ENCODE assay signal across 8 cellular contexts in genomic region chr11:68038226-68038717, GRCh38. TPM values are rescaled to one million over a fixed set of nuclear protein-coding genes. Genes with fewer than 3 reads are reported as not detected.
A peak's percentile ranks its signal among the peaks of the same experiment; 100 is the strongest.
DNase-seq lines count a peak whose midpoint lies in the region; ATAC-seq, FAIRE-seq and TF ChIP-seq lines count a peak whose summit lies in the region.

No MANE protein-coding gene starts in this region.

- H3K4me1 ChIP-seq in HepG2 (ENCODE audit: insufficient read depth, low read length) (peaks cover 30% of the 10 kb centered on the region), uterus (peaks cover 5 to 13% of the 10 kb centered on the region in 2 donors)

- TF ChIP-seq CTCF in astrocyte of the spinal cord (IDR thresholded peaks at IDR 0.05; ENCODE audit: low read depth, low read length) (no peak), HepG2 (CRISPR knock-in tag; IDR thresholded peaks at IDR 0.05) (peak; percentile 48), uterus (IDR thresholded peaks at IDR 0.05) (no peak), GM10248 (IDR thresholded peaks at IDR 0.05; ENCODE audit: control extremely low read depth, extremely low read depth, low read depth, missing control alignments) (no peak)

- H3K27me3 ChIP-seq in HepG2 (ENCODE audit: control insufficient read depth in 1 of 2, insufficient read depth in 2 of 2, low read length in 2 of 2) (no peaks in the 10 kb centered on the region), uterus (no peaks in the 10 kb centered on the region)

- H3K79me2 ChIP-seq in HepG2 (ENCODE audit: insufficient read depth, low read length): peaks cover 17% of the 10 kb centered on the region

- peak overlapping the region; percentile 99 for H3K4me2 ChIP-seq in HepG2 (ENCODE audit: low read depth, low read length)

- H2AFZ ChIP-seq in HepG2 (ENCODE audit: low read length): no peak overlapping the region

- H3K4me3 Mint-ChIP-seq in activated naive CD4-positive, alpha-beta T cell treated with anti-CD3 and anti-CD28 coated beads, Interleukin-2, amount 50 U/mL, for 24 hours: peak overlapping the region; percentile 89

- no peak overlapping the region for H3K27ac Mint-ChIP-seq in activated naive CD4-positive, alpha-beta T cell treated with anti-CD3 and anti-CD28 coated beads, Interleukin-2, amount 50 U/mL, for 24 hours

- intact Hi-C loops in HepG2 (cut with micrococcal nuclease; ENCODE audit: unreplicated experiment): loop anchor here (1.0 kb wide), 1 partner anchor 8 kb away; the partner anchor contains the start of gene NDUFS8
- intact Hi-C loops in uterus (cut with DNase I; ENCODE audit: low total_unique reads): no loop called here
- intact Hi-C loops in head of caudate nucleus (cut with DNase I): no loop called here

- H3K27ac ChIP-seq in HepG2 (ENCODE audit: extremely low read length, insufficient read depth, low read length): peak overlapping the region; percentile 95
- peak overlapping the region; percentile 87 to 91 for H3K27ac ChIP-seq in uterus

- no peak; the same call in 1 of the 2 replicates for TF ChIP-seq RAD21 in HepG2 (CRISPR knock-in tag; IDR thresholded peaks at IDR 0.05)

- no TSS peak for BruUV-seq in HepG2 (replicated peaks; lab: Mats Ljungman, UMichigan)

- peak; percentile 75 for ATAC-seq in HepG2

- TF ChIP-seq POLR2A in HepG2 (IDR thresholded peaks at IDR 0.05; ENCODE audit: insufficient read depth in 1 of 2, low read depth in 2 of 2, low read length in 2 of 2): no peak; a peak in 2 of 4 replicates
- no peak for TF ChIP-seq POLR2A in uterus (IDR thresholded peaks at IDR 0.05)

- H3K9me3 ChIP-seq in HepG2 (ENCODE audit: low read length) (no peaks in the 10 kb centered on the region), uterus (no peaks in the 10 kb centered on the region)

- no CpG with 5 or more reads among the region's 13 CpGs for WGBS in HepG2 (ENCODE audit: low lambda C conversion rate)

- H3K4me1 Mint-ChIP-seq in activated naive CD4-positive, alpha-beta T cell treated with anti-CD3 and anti-CD28 coated beads, Interleukin-2, amount 50 U/mL, for 24 hours: peaks cover 15% of the 10 kb centered on the region

- no peaks in the 10 kb centered on the region for H3K9me3 Mint-ChIP-seq in activated naive CD4-positive, alpha-beta T cell treated with anti-CD3 and anti-CD28 coated beads, Interleukin-2, amount 50 U/mL, for 24 hours

- no peaks in the 10 kb centered on the region for H4K20me1 ChIP-seq in HepG2 (ENCODE audit: insufficient read depth, low read length)

- TF ChIP-seq EP300 in HepG2 (IDR thresholded peaks at IDR 0.05; ENCODE audit: low read depth in 2 of 2, low read length in 2 of 2) (peak; percentile 71 to 72; a peak in 3 of 4 replicates), HepG2 (CRISPR knock-in tag; IDR thresholded peaks at IDR 0.05; ENCODE audit: borderline replicate concordance) (peak; percentile 76; the same call in 1 of the 2 replicates)

- in situ Hi-C loops in astrocyte of the spinal cord (cut with HindIII; ENCODE audit: low sequenced_read_pairs) (no loop called here), HepG2 (cut with HindIII; ENCODE audit: extremely low pct_ligation_motif_present, low pct_unique_long_range_greater_than_20kb) (no loop called here)

- H3K36me3 ChIP-seq in HepG2 (replicated peaks in 1 of 2; ENCODE audit: control insufficient read depth in 1 of 2, insufficient read depth in 2 of 2, low read length in 2 of 2) (peaks cover 5 to 14% of the 10 kb centered on the region in 2 experiments; a peak in 3 of 5 replicates), uterus (no peaks in the 10 kb centered on the region)

- H3K9ac ChIP-seq in HepG2 (ENCODE audit: insufficient read depth, low read depth, low read length): peak overlapping the region; percentile 92

- no peaks in the 10 kb centered on the region for H3K27me3 Mint-ChIP-seq in activated naive CD4-positive, alpha-beta T cell treated with anti-CD3 and anti-CD28 coated beads, Interleukin-2, amount 50 U/mL, for 24 hours

- peak overlapping the region; percentile 58 for H3K4me3 ChIP-seq in astrocyte of the spinal cord (ENCODE audit: low read depth, low read length)
- peak overlapping the region; percentile 76 to 84 (median 78) for H3K4me3 ChIP-seq in HepG2 (replicated peaks in 1 of 3; ENCODE audit: insufficient read depth in 1 of 3, low read depth in 2 of 3, low read length in 3 of 3)
- peak overlapping the region; percentile 58 to 75 for H3K4me3 ChIP-seq in uterus

- peak; percentile 88 for FAIRE-seq in HepG2 (lab: Jason Lieb, UNC)

- DNase-seq in activated naive CD4-positive, alpha-beta T cell treated with Interleukin-2 at 50 U/mL for 16 hours: no peak
- DNase-seq in astrocyte of the spinal cord (ENCODE audit: low read depth, low spot score) (no peak), HepG2 (ENCODE audit: low spot score) (peak; percentile 93), uterus (peak in 1 of 2 donors; percentile 38), GM10248 (ENCODE audit: extremely low spot score) (no peak), head of caudate nucleus (no peak), D341Med (ENCODE audit: low spot score) (no peak)

- H3K36me3 Mint-ChIP-seq in activated naive CD4-positive, alpha-beta T cell treated with anti-CD3 and anti-CD28 coated beads, Interleukin-2, amount 50 U/mL, for 24 hours: no peaks in the 10 kb centered on the region

- CTCF ChIA-PET in HepG2 (lab: Yijun Ruan, JAX; ENCODE audit: low intra/inter-chr PET ratio, low total read pairs): no interaction called here
- CTCF ChIA-PET in GM10248 (lab: Yijun Ruan, JAX): interaction anchor here (1.3 to 1.5 kb wide), 2 partner anchors 14 to 171 kb away, joined by 3 read pairs; no protein-coding TSS in a partner anchor

- POLR2A ChIA-PET in HepG2 (lab: Yijun Ruan, JAX): interaction anchor here (0.5 to 3.5 kb wide), 20 partner anchors 9 to 178 kb away, joined by 3 to 17 read pairs (median 5); partner anchors contain the start of gene ALDH3B1
- POLR2A ChIA-PET in GM10248 (lab: Yijun Ruan, JAX): no interaction called here

RNA-seq across cellular contexts. Expression of gene TCIRG1, which starts 0.6 kb away (rescaled TPM):
- total RNA-seq in HepG2 (2016; rRNA removed; fragmentation: Illumina TruSeq; extraction: Trizol): 9.9 and 48.0 TPM in 2 replicates
- 10.6 and 10.9 TPM in 2 replicates for total RNA-seq in HepG2 (2016; cell fraction: cytosol; rRNA removed; fragmentation: Illumina TruSeq; extraction: Trizol; ENCODE audit: low read depth)
- 7.6 and 52.5 TPM in 2 replicates for total RNA-seq in HepG2 (2016; cell fraction: insoluble cytoplasmic fraction; rRNA removed; fragmentation: Illumina TruSeq; extraction: Trizol)
- total RNA-seq in HepG2 (2016; cell fraction: membrane; rRNA removed; fragmentation: Illumina TruSeq; extraction: Trizol): 8.3 and 8.4 TPM in 2 replicates
- 57.2 and 73.6 TPM in 2 replicates for total RNA-seq in HepG2 (2016; cell fraction: nucleus; rRNA removed; fragmentation: Illumina TruSeq; extraction: Trizol)
- polyA plus RNA-seq in HepG2 (2011; rRNA removed): 69.6 and 97.2 TPM in 2 replicates
- 25.1 and 41.9 TPM in 2 replicates for polyA plus RNA-seq in HepG2 (2011; cell fraction: cytosol; rRNA removed)
- 1,399 and 1,906 TPM in 2 replicates for polyA plus RNA-seq in HepG2 (2011; cell fraction: nucleus; rRNA removed)
- 23.6 and 37.0 TPM in 2 replicates for polyA plus RNA-seq in HepG2 (2012)
- polyA plus RNA-seq in HepG2 (2016; cell fraction: cytosol; fragmentation: Illumina TruSeq; extraction: Trizol; ENCODE audit: low read depth): 3.6 and 4.6 TPM in 2 replicates
- polyA plus RNA-seq in HepG2 (2016; cell fraction: insoluble cytoplasmic fraction; fragmentation: Illumina TruSeq; extraction: Trizol; ENCODE audit: low read depth): 7.3 and 10.3 TPM in 2 replicates
- 5.5 and 6.6 TPM in 2 replicates for polyA plus RNA-seq in HepG2 (2016; cell fraction: membrane; fragmentation: Illumina TruSeq; extraction: Trizol; ENCODE audit: low read depth)
- 176 and 189 TPM in 2 replicates for polyA plus RNA-seq in HepG2 (2016; cell fraction: nucleus; fragmentation: Illumina TruSeq; extraction: Trizol; ENCODE audit: insufficient read depth, low read depth)
- 49.2 and 98.2 TPM in 2 replicates for polyA minus RNA-seq in HepG2 (2011; rRNA and poly(A)+ RNA removed; ENCODE audit: low replicate concordance)
- polyA minus RNA-seq in HepG2 (2011; cell fraction: cytosol; rRNA and poly(A)+ RNA removed): 22.7 and 28.6 TPM in 2 replicates
- polyA minus RNA-seq in HepG2 (2011; cell fraction: nucleus; rRNA and poly(A)+ RNA removed): 100 and 121 TPM in 2 replicates
- total RNA-seq in uterus: 100 to 1,000 TPM in 2 of 4 donors, 10 to 100 TPM in 2; 62.1 to 162 (median 115) TPM

RNA-seq across cellular contexts. Expression of gene NDUFS8, which starts 7.8 kb away (rescaled TPM):
- 120 and 158 TPM in 2 replicates for total RNA-seq in HepG2 (2016; rRNA removed; fragmentation: Illumina TruSeq; extraction: Trizol)
- 120 and 122 TPM in 2 replicates for total RNA-seq in HepG2 (2016; cell fraction: cytosol; rRNA removed; fragmentation: Illumina TruSeq; extraction: Trizol; ENCODE audit: low read depth)
- total RNA-seq in HepG2 (2016; cell fraction: insoluble cytoplasmic fraction; rRNA removed; fragmentation: Illumina TruSeq; extraction: Trizol): 111 and 153 TPM in 2 replicates
- total RNA-seq in HepG2 (2016; cell fraction: membrane; rRNA removed; fragmentation: Illumina TruSeq; extraction: Trizol): 119 and 125 TPM in 2 replicates
- 68.1 and 87.4 TPM in 2 replicates for total RNA-seq in HepG2 (2016; cell fraction: nucleus; rRNA removed; fragmentation: Illumina TruSeq; extraction: Trizol)
- polyA plus RNA-seq in HepG2 (2011; rRNA removed): 96.7 and 101 TPM in 2 replicates
- 77.4 and 163 TPM in 2 replicates for polyA plus RNA-seq in HepG2 (2011; cell fraction: cytosol; rRNA removed)
- polyA plus RNA-seq in HepG2 (2011; cell fraction: nucleus; rRNA removed): 142 and 151 TPM in 2 replicates
- polyA plus RNA-seq in HepG2 (2012): 65.2 and 96.9 TPM in 2 replicates
- polyA plus RNA-seq in HepG2 (2016; cell fraction: cytosol; fragmentation: Illumina TruSeq; extraction: Trizol; ENCODE audit: low read depth): 109 and 135 TPM in 2 replicates
- polyA plus RNA-seq in HepG2 (2016; cell fraction: insoluble cytoplasmic fraction; fragmentation: Illumina TruSeq; extraction: Trizol; ENCODE audit: low read depth): 108 and 124 TPM in 2 replicates
- polyA plus RNA-seq in HepG2 (2016; cell fraction: membrane; fragmentation: Illumina TruSeq; extraction: Trizol; ENCODE audit: low read depth): 110 and 125 TPM in 2 replicates
- polyA plus RNA-seq in HepG2 (2016; cell fraction: nucleus; fragmentation: Illumina TruSeq; extraction: Trizol; ENCODE audit: insufficient read depth, low read depth): 158 and 161 TPM in 2 replicates
- polyA minus RNA-seq in HepG2 (2011; rRNA and poly(A)+ RNA removed; ENCODE audit: low replicate concordance): 172 and 212 TPM in 2 replicates
- polyA minus RNA-seq in HepG2 (2011; cell fraction: cytosol; rRNA and poly(A)+ RNA removed): 66.2 and 72.5 TPM in 2 replicates
- 33.6 and 40.9 TPM in 2 replicates for polyA minus RNA-seq in HepG2 (2011; cell fraction: nucleus; rRNA and poly(A)+ RNA removed)
- total RNA-seq in uterus: 100 to 1,000 TPM in 2 of 4 donors, 10 to 100 TPM in 2; 53.4 to 291 (median 139) TPM

RNA-seq across cellular contexts. Expression of gene ALDH3B1, which starts 28.1 kb away (rescaled TPM):
- total RNA-seq in HepG2 (2016; rRNA removed; fragmentation: Illumina TruSeq; extraction: Trizol): 4.0 and 4.5 TPM in 2 replicates
- 0.62 and 0.91 TPM in 2 replicates for total RNA-seq in HepG2 (2016; cell fraction: cytosol; rRNA removed; fragmentation: Illumina TruSeq; extraction: Trizol; ENCODE audit: low read depth)
- 4.3 and 4.5 TPM in 2 replicates for total RNA-seq in HepG2 (2016; cell fraction: insoluble cytoplasmic fraction; rRNA removed; fragmentation: Illumina TruSeq; extraction: Trizol)
- 2.2 and 2.4 TPM in 2 replicates for total RNA-seq in HepG2 (2016; cell fraction: membrane; rRNA removed; fragmentation: Illumina TruSeq; extraction: Trizol)
- total RNA-seq in HepG2 (2016; cell fraction: nucleus; rRNA removed; fragmentation: Illumina TruSeq; extraction: Trizol): 1.6 and 2.1 TPM in 2 replicates
- 5.1 and 6.7 TPM in 2 replicates for polyA plus RNA-seq in HepG2 (2011; rRNA removed)
- 2.8 and 5.9 TPM in 2 replicates for polyA plus RNA-seq in HepG2 (2011; cell fraction: cytosol; rRNA removed)
- polyA plus RNA-seq in HepG2 (2011; cell fraction: nucleus; rRNA removed): 5.1 and 6.8 TPM in 2 replicates
- polyA plus RNA-seq in HepG2 (2012): 2.1 and 3.2 TPM in 2 replicates
- polyA plus RNA-seq in HepG2 (2016; cell fraction: cytosol; fragmentation: Illumina TruSeq; extraction: Trizol; ENCODE audit: low read depth): 0.81 and 0.85 TPM in 2 replicates
- polyA plus RNA-seq in HepG2 (2016; cell fraction: insoluble cytoplasmic fraction; fragmentation: Illumina TruSeq; extraction: Trizol; ENCODE audit: low read depth): 4.5 and 4.7 TPM in 2 replicates
- 1.9 and 2.1 TPM in 2 replicates for polyA plus RNA-seq in HepG2 (2016; cell fraction: membrane; fragmentation: Illumina TruSeq; extraction: Trizol; ENCODE audit: low read depth)
- 4.1 and 4.6 TPM in 2 replicates for polyA plus RNA-seq in HepG2 (2016; cell fraction: nucleus; fragmentation: Illumina TruSeq; extraction: Trizol; ENCODE audit: insufficient read depth, low read depth)
- 7.3 and 37.4 TPM in 2 replicates for polyA minus RNA-seq in HepG2 (2011; rRNA and poly(A)+ RNA removed; ENCODE audit: low replicate concordance)
- 2.2 and 3.3 TPM in 2 replicates for polyA minus RNA-seq in HepG2 (2011; cell fraction: cytosol; rRNA and poly(A)+ RNA removed)
- 1.6 and 3.1 TPM in 2 replicates for polyA minus RNA-seq in HepG2 (2011; cell fraction: nucleus; rRNA and poly(A)+ RNA removed)
- total RNA-seq in uterus: 1 to 10 TPM; 2.3 to 5.7 (median 4.0) TPM

RNA-seq across cellular contexts. Expression of gene UNC93B1, which starts 34.4 kb away (rescaled TPM):
- total RNA-seq in HepG2 (2016; rRNA removed; fragmentation: Illumina TruSeq; extraction: Trizol) (2.3 and 8.8 TPM in 2 replicates), uterus (10 to 100 TPM in 3 of 4 donors, 1 to 10 TPM in 1; 4.1 to 24.3 (median 13.2) TPM)
- 3.9 and 4.4 TPM in 2 replicates for total RNA-seq in HepG2 (2016; cell fraction: cytosol; rRNA removed; fragmentation: Illumina TruSeq; extraction: Trizol; ENCODE audit: low read depth)
- 2.9 and 9.2 TPM in 2 replicates for total RNA-seq in HepG2 (2016; cell fraction: insoluble cytoplasmic fraction; rRNA removed; fragmentation: Illumina TruSeq; extraction: Trizol)
- total RNA-seq in HepG2 (2016; cell fraction: membrane; rRNA removed; fragmentation: Illumina TruSeq; extraction: Trizol): 4.6 and 5.3 TPM in 2 replicates
- total RNA-seq in HepG2 (2016; cell fraction: nucleus; rRNA removed; fragmentation: Illumina TruSeq; extraction: Trizol): 10.8 and 10.9 TPM in 2 replicates
- 18.9 and 25.3 TPM in 2 replicates for polyA plus RNA-seq in HepG2 (2011; rRNA removed)
- polyA plus RNA-seq in HepG2 (2011; cell fraction: cytosol; rRNA removed): 14.1 and 18.0 TPM in 2 replicates
- 71.1 and 107 TPM in 2 replicates for polyA plus RNA-seq in HepG2 (2011; cell fraction: nucleus; rRNA removed)
- polyA plus RNA-seq in HepG2 (2012): 8.1 and 8.5 TPM in 2 replicates
- polyA plus RNA-seq in HepG2 (2016; cell fraction: cytosol; fragmentation: Illumina TruSeq; extraction: Trizol; ENCODE audit: low read depth): 1.5 and 2.4 TPM in 2 replicates
- polyA plus RNA-seq in HepG2 (2016; cell fraction: insoluble cytoplasmic fraction; fragmentation: Illumina TruSeq; extraction: Trizol; ENCODE audit: low read depth): 2.4 and 2.7 TPM in 2 replicates
- 3.0 and 3.2 TPM in 2 replicates for polyA plus RNA-seq in HepG2 (2016; cell fraction: membrane; fragmentation: Illumina TruSeq; extraction: Trizol; ENCODE audit: low read depth)
- 17.9 and 19.5 TPM in 2 replicates for polyA plus RNA-seq in HepG2 (2016; cell fraction: nucleus; fragmentation: Illumina TruSeq; extraction: Trizol; ENCODE audit: insufficient read depth, low read depth)
- 56.7 and 87.2 TPM in 2 replicates for polyA minus RNA-seq in HepG2 (2011; rRNA and poly(A)+ RNA removed; ENCODE audit: low replicate concordance)
- 10.2 and 12.8 TPM in 2 replicates for polyA minus RNA-seq in HepG2 (2011; cell fraction: cytosol; rRNA and poly(A)+ RNA removed)
- 7.0 and 9.1 TPM in 2 replicates for polyA minus RNA-seq in HepG2 (2011; cell fraction: nucleus; rRNA and poly(A)+ RNA removed)
